8 cellular contexts compared by ENCODE assay signal in genomic region chr6:43771210-43771857, GRCh38. TPM values are rescaled to one million over a fixed set of nuclear protein-coding genes. Genes with fewer than 3 reads are reported as not detected.
DNase-seq lines count a peak whose midpoint lies in the region; ATAC-seq and TF ChIP-seq lines count a peak whose summit lies in the region.

No MANE protein-coding gene starts in this region.

- peak overlapping the region; percentile 92 for H3K27ac ChIP-seq in lower lobe of right lung

- peak overlapping the region; percentile 91 for H3K4me3 ChIP-seq in lower lobe of right lung

- peaks cover 53% of the 10 kb centered on the region for H3K4me1 ChIP-seq in lower lobe of right lung

- ATAC-seq in lower lobe of right lung: peak; percentile 37 to 39

- no peaks in the 10 kb centered on the region for H3K9me3 ChIP-seq in lower lobe of right lung

- H3K27me3 ChIP-seq in lower lobe of right lung (ENCODE audit: low read depth): no peaks in the 10 kb centered on the region

- peaks cover 4% of the 10 kb centered on the region for H3K36me3 ChIP-seq in lower lobe of right lung

- intact Hi-C loops in lower lobe of right lung (cut with DNase I): loop anchor here (10.0 kb wide), 1 partner anchor 303 kb away; no protein-coding TSS in a partner anchor

- DNase-seq in NCI-H2029 (lab: John Stamatoyannopoulos, UW) (peak; percentile 24), NCI-H2029 treated with DMSO at 0.1 percent for 48 hours (lab: John Stamatoyannopoulos, UW) (no peak), MV-4-11 (lab: John Stamatoyannopoulos, UW) (peak; percentile 24), dermis blood vessel endothelial cell (peak; percentile 67), lower lobe of right lung (peak; percentile 82), foreskin melanocyte (no peak)
- peak; percentile 30 to 51 for DNase-seq in activated CD4-positive, alpha-beta T cell treated with anti-CD3 and anti-CD28 coated beads, Interleukin-2, amount 50 U/mL, for 24 hours (ENCODE audit: low read depth in 1 of 2, low spot score in 1 of 2)
- peak; percentile 41 to 60 (median 44) for DNase-seq in stimulated activated CD4-positive, alpha-beta T cell treated with anti-CD3 and anti-CD28 coated beads, TNF-alpha, amount 100 ng/mL, for 48 hours (ENCODE audit: low read depth in 3 of 3)

- no peak for TF ChIP-seq CTCF in lower lobe of right lung (IDR thresholded peaks at IDR 0.05)

RNA-seq across cellular contexts. Expression of gene VEGFA, which starts 1.3 kb away (rescaled TPM):
- total RNA-seq in dermis blood vessel endothelial cell (5.8 and 10.9 TPM in 2 replicates), lower lobe of right lung (196 TPM)

Comparison
In these comparisons a context has a peak if more than half of its experiments do, and no peak if none do; other contexts are left out.
1. DNase-seq: peak in NCI-H2029 (single experiment), MV-4-11 (single experiment), activated CD4-positive, alpha-beta T cell treated with anti-CD3 and anti-CD28 coated beads, Interleukin-2, amount 50 U/mL, for 24 hours (2 of 2), dermis blood vessel endothelial cell (single experiment), lower lobe of right lung (single experiment) and stimulated activated CD4-positive, alpha-beta T cell treated with anti-CD3 and anti-CD28 coated beads, TNF-alpha, amount 100 ng/mL, for 48 hours (3 of 3); none in NCI-H2029 treated with DMSO at 0.1 percent for 48 hours (single experiment) and foreskin melanocyte (single experiment).
2. RNA of gene VEGFA, which starts 1.3 kb away (total RNA-seq): 196 TPM in lower lobe of right lung (single experiment); 5.8 to 10.9 TPM in dermis blood vessel endothelial cell; every median in the first group is over 10 times any median in the second.